9 cellular contexts compared by ENCODE assay signal in genomic region chr11:126113963-126114362, GRCh38. TPM values are rescaled to one million over a fixed set of nuclear protein-coding genes. Genes with fewer than 3 reads are reported as not detected.
A peak's percentile ranks its signal among the peaks of the same experiment; 100 is the strongest.
DNase-seq lines count a peak whose midpoint lies in the region; ATAC-seq, FAIRE-seq and TF ChIP-seq lines count a peak whose summit lies in the region.
"Had no signal": no experiment of that assay in that cellular context is flagged by ENCODE, and none has a peak within 500 bp of the region (broad histone marks: within the 10 kb centered on the region; RNA-seq: fewer than 3 reads in every experiment).

No MANE protein-coding gene starts in this region.

- CTCF ChIA-PET in AG04450 (lab: Charles Lee), result no interaction called here
- CTCF ChIA-PET in Panc1 (lab: Charles Lee), result interaction anchor here (1.6 kb wide), 1 partner anchor 12 kb away, joined by 9 read pairs; no protein-coding TSS in a partner anchor

- no peak overlapping the region for H3K4me3 ChIP-seq in AG04450 (ENCODE audit: low read depth, low read length)
- no peak overlapping the region for H3K4me3 ChIP-seq in Panc1 (ENCODE audit: low read depth in 2 of 2, low read length in 2 of 2)
- H3K4me3 ChIP-seq in hepatocyte, result no peak overlapping the region
- H3K4me3 ChIP-seq in gastrocnemius medialis, result no peak overlapping the region
- no peak overlapping the region for H3K4me3 ChIP-seq in effector memory CD4-positive, alpha-beta T cell (ENCODE audit: insufficient read depth, low read depth, low read length, poor library complexity, severe bottlenecking)

- H3K36me3 ChIP-seq in Panc1 (ENCODE audit: control insufficient read depth, insufficient read depth, low read length) (no peaks in the 10 kb centered on the region), hepatocyte (replicated peaks; ENCODE audit: insufficient read depth, low read depth) (no peaks in the 10 kb centered on the region), gastrocnemius medialis (no peaks in the 10 kb centered on the region)
- H3K36me3 ChIP-seq in effector memory CD4-positive, alpha-beta T cell (ENCODE audit: control insufficient read depth, insufficient read depth, low read length), result no peaks in the 10 kb centered on the region

- TF ChIP-seq CTCF in AG04450 (IDR thresholded peaks at IDR 0.05; ENCODE audit: low read depth, low read length) (no peak), Panc1 (IDR thresholded peaks at IDR 0.05) (no peak), hepatocyte (IDR thresholded peaks at IDR 0.05; ENCODE audit: poor library complexity) (no peak), gastrocnemius medialis (IDR thresholded peaks at IDR 0.05 in 4 of 5, conservative IDR thresholded peaks at IDR 0.05 in 1 of 5) (no peak)

- no TSS peak for BruUV-seq in Panc1 (replicated peaks; lab: Mats Ljungman, UMichigan)

- FAIRE-seq in GM12891 (lab: Jason Lieb, UNC), result no peak

- H3K4me1 ChIP-seq in Panc1 (ENCODE audit: control insufficient read depth, insufficient read depth, low read length) (peaks cover 41% of the 10 kb centered on the region), hepatocyte (ENCODE audit: insufficient read depth) (peaks cover 47% of the 10 kb centered on the region), gastrocnemius medialis (peaks cover 51 to 62% of the 10 kb centered on the region in 2 donors)
- H3K4me1 ChIP-seq in effector memory CD4-positive, alpha-beta T cell (ENCODE audit: control insufficient read depth, insufficient read depth, low read length, poor library complexity, severe bottlenecking), result no peaks in the 10 kb centered on the region

- H3K27me3 ChIP-seq in AG04450 (ENCODE audit: control insufficient read depth, insufficient read depth, low read length), result peaks cover 2% of the 10 kb centered on the region
- no peaks in the 10 kb centered on the region for H3K27me3 ChIP-seq in Panc1 (ENCODE audit: control insufficient read depth, insufficient read depth, low read length)
- no peaks in the 10 kb centered on the region for H3K27me3 ChIP-seq in hepatocyte
- no peaks in the 10 kb centered on the region for H3K27me3 ChIP-seq in gastrocnemius medialis
- H3K27me3 ChIP-seq in effector memory CD4-positive, alpha-beta T cell (replicated peaks; ENCODE audit: control insufficient read depth, insufficient read depth, low read length, poor library complexity, severe bottlenecking), result no peaks in the 10 kb centered on the region

- peak overlapping the region; percentile 15 for H3K4me2 ChIP-seq in hepatocyte

- intact Hi-C loops in Panc1 (cut with micrococcal nuclease; ENCODE audit: unreplicated experiment), result no loop called here
- intact Hi-C loops in gastrocnemius medialis (cut with DNase I; ENCODE audit: low total_unique reads), result loop anchor here (1.0 to 5.0 kb wide), 6 partner anchors 51 to 212 kb away; partner anchors contain the start of genes DDX25, FOXRED1, PUS3 and SRPRA

- H3K27ac ChIP-seq in AG04450 (ENCODE audit: low read depth, low read length), result peak overlapping the region; percentile 80
- H3K27ac ChIP-seq in Panc1 (ENCODE audit: low read length), result peak overlapping the region; percentile 57
- H3K27ac ChIP-seq in hepatocyte, result peak overlapping the region; percentile 67
- peak overlapping the region; percentile 77 to 87 (median 83) for H3K27ac ChIP-seq in gastrocnemius medialis
- H3K27ac ChIP-seq in effector memory CD4-positive, alpha-beta T cell (ENCODE audit: insufficient read depth, low read length, poor library complexity, severe bottlenecking), result no peak overlapping the region

- H3K9me2 ChIP-seq in hepatocyte (replicated peaks; ENCODE audit: insufficient read depth), result no peaks in the 10 kb centered on the region

- ATAC-seq in Panc1, result no peak
- ATAC-seq in gastrocnemius medialis, result no peak

- POLR2A ChIA-PET in AG04450 (lab: Yijun Ruan, JAX), result interaction anchor here (0.7 to 1.1 kb wide), 3 partner anchors 20 to 98 kb away, joined by 3 read pairs; partner anchors contain the start of gene FAM118B
- POLR2A ChIA-PET in Panc1 (lab: Charles Lee), result interaction anchor here (0.9 kb wide), 1 partner anchor 226 kb away, joined by 3 read pairs; the partner anchor contains the start of gene HYLS1

- in situ Hi-C loops in Panc1 (cut with HindIII; ENCODE audit: low pct_unique_long_range_greater_than_20kb, low sequenced_read_pairs) (no loop called here), gastrocnemius medialis (cut with MboI; ENCODE audit: low sequenced_read_pairs in 4 of 4) (loop anchor here in 1 of 4 donors (10.0 kb wide), 1 partner anchor 81 kb away; no protein-coding TSS in a partner anchor)

- no peak for TF ChIP-seq POLR2A in gastrocnemius medialis (IDR thresholded peaks at IDR 0.05)
- TF ChIP-seq POLR2A in GM12891 (IDR thresholded peaks at IDR 0.05; ENCODE audit: low read depth, low read length), result no peak

- 72% methylated on average over 4 of the region's 4 CpGs for WGBS in hepatocyte (ENCODE audit: low lambda C conversion rate, missing lambda C conversion rate)

- H4K20me1 ChIP-seq in hepatocyte (ENCODE audit: insufficient read depth, poor library complexity, severe bottlenecking), result no peaks in the 10 kb centered on the region

- H3K9me3 ChIP-seq in AG04450 (ENCODE audit: control insufficient read depth, insufficient read depth, low read length) (no peaks in the 10 kb centered on the region; the same call in 1 of the 2 replicates), Panc1 (ENCODE audit: control insufficient read depth, insufficient read depth, low read depth, low read length) (no peaks in the 10 kb centered on the region), hepatocyte (ENCODE audit: low read depth) (no peaks in the 10 kb centered on the region), gastrocnemius medialis (no peaks in the 10 kb centered on the region)
- no peaks in the 10 kb centered on the region for H3K9me3 ChIP-seq in effector memory CD4-positive, alpha-beta T cell (ENCODE audit: control insufficient read depth, low read length)

- H3K79me2 ChIP-seq in hepatocyte, result no peaks in the 10 kb centered on the region

- DNase-seq in AG04450 (ENCODE audit: low read depth, low spot score), result no peak
- DNase-seq in Panc1 (ENCODE audit: low read depth, low spot score), result no peak
- DNase-seq in hepatocyte (ENCODE audit: low spot score), result no peak
- DNase-seq in gastrocnemius medialis, result no peak
- no peak for DNase-seq in midbrain (lab: John Stamatoyannopoulos, UW)
- DNase-seq in effector memory CD4-positive, alpha-beta T cell, result no peak
- no peak for DNase-seq in COR-L47 (lab: John Stamatoyannopoulos, UW)
- DNase-seq in GM12891 (ENCODE audit: insufficient read length, low spot score), result no peak
- DNase-seq: nephron progenitor cell had no signal

- H2AFZ ChIP-seq in hepatocyte, result no peak overlapping the region

TF ChIP-seq in GM12891, 5 proteins besides CTCF, POLR2A, EP300 and RAD21:
- TF ChIP-seq TAF1 (IDR thresholded peaks at IDR 0.05; ENCODE audit: low read depth, low read length) (no peak), POLR2AphosphoS5 (IDR thresholded peaks at IDR 0.05; ENCODE audit: low read depth, low read length) (no peak), POU2F2 (IDR thresholded peaks at IDR 0.05; ENCODE audit: low read depth, low read length) (no peak), PAX5 (IDR thresholded peaks at IDR 0.05; ENCODE audit: insufficient read depth, low read length, severe bottlenecking) (no peak)
TF ChIP-seq in GM12891: peak in this region for 0.

RNA-seq across cellular contexts. Expression of gene CDON, which starts 51.3 kb away (rescaled TPM):
- polyA plus RNA-seq in AG04450 (2011; rRNA removed) (2.6 and 4.0 TPM in 2 replicates), hepatocyte (17.5 and 25.0 TPM in 2 replicates)
- 3.8 and 5.1 TPM in 2 replicates for polyA minus RNA-seq in AG04450 (2011; rRNA and poly(A)+ RNA removed)
- total RNA-seq in Panc1 (2021; ENCODE audit: unreplicated experiment) (17.1 TPM), hepatocyte (38.0 and 41.9 TPM in 2 replicates), gastrocnemius medialis (1 to 10 TPM; 1.0 to 2.0 (median 1.8) TPM)
- polyA plus RNA-seq in Panc1 (2012; ENCODE audit: insufficient read length), result 7.4 TPM
- polyA plus RNA-seq in GM12891 (2012; ENCODE audit: low read depth, missing spikeins), result 0.13 TPM
